In the genomic region with DNA sequence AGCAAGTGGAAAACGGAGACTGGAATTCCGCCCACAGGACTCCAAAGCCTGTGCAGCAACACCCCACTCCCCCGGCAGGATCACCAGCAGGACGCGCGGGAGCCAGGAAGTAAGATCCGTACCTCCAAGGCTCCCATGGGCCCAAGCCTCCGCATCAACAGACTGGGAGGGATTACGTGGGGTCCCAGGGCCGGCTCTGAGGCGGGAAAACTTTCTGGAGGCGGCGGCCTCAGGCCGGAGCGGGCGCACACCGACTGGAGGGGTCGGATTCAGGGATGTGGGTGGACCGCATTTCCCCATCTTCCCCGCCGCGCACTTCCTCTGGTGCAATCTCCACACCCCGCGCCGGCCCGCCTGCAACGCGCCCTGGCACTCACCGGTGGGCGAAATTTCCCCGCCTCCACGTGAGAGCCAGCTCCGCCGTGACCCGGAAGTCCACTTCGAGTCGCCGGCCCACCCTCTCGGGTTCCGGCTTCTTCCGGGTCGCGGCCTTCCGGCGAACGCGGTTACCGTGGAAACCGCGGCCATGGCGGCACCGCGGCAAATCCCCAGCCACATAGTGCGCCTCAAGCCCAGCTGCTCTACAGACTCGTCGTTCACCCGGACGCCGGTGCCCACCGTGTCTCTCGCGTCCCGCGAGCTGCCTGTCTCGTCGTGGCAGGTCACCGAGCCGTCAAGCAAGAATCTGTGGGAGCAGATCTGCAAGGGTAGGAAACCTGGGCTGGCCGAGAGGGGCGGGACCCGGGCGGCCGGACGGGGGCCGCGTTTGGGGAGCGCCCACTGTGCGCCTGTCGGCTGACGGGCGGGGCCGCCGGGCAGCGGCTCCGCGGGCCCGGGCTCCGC, we compare ENCODE assay signal across 1 cellular context.
TF ChIP-seq lines count a peak whose summit lies in the region.

A gene with protein sequence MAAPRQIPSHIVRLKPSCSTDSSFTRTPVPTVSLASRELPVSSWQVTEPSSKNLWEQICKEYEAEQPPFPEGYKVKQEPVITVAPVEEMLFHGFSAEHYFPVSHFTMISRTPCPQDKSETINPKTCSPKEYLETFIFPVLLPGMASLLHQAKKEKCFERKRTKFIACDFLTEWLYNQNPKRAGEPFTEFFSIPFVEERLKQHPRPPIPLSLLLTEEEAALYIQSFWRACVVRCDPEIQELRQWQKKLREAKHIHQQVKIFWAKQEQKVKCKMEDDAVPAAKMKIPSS (plus strand): TSS at position 491 of the 843 bp plus-strand sequence. CDS start 36 bp downstream, at position 527.
A gene with protein sequence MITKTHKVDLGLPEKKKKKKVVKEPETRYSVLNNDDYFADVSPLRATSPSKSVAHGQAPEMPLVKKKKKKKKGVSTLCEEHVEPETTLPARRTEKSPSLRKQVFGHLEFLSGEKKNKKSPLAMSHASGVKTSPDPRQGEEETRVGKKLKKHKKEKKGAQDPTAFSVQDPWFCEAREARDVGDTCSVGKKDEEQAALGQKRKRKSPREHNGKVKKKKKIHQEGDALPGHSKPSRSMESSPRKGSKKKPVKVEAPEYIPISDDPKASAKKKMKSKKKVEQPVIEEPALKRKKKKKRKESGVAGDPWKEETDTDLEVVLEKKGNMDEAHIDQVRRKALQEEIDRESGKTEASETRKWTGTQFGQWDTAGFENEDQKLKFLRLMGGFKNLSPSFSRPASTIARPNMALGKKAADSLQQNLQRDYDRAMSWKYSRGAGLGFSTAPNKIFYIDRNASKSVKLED (minus strand): TSS at position 447 of the 843 bp plus-strand sequence. CDS start 3,192 bp downstream, outside the sequence.

TF ChIP-seq in IMR-90, 13 proteins besides CTCF, POLR2A, EP300 and RAD21:
- no peak for TF ChIP-seq MAFK (IDR thresholded peaks at IDR 0.05; ENCODE audit: low read depth, low read length)
- TF ChIP-seq RFX5 (IDR thresholded peaks at IDR 0.05; ENCODE audit: low read depth, low read length): no peak
- peak; percentile 9; the same call in 1 of the 2 replicates for TF ChIP-seq SMC3 (IDR thresholded peaks at IDR 0.05; ENCODE audit: low read depth, low read length)
- peak; percentile 71; the same call in 1 of the 2 replicates for TF ChIP-seq MAZ (IDR thresholded peaks at IDR 0.05; ENCODE audit: borderline replicate concordance, low read depth, low read length)
- TF ChIP-seq MXI1 (IDR thresholded peaks at IDR 0.05; ENCODE audit: borderline replicate concordance, low read depth, low read length): peak; percentile 98
- no peak for TF ChIP-seq NFE2L2 (IDR thresholded peaks at IDR 0.05; ENCODE audit: low read depth, low read length)
- TF ChIP-seq USF2 (IDR thresholded peaks at IDR 0.05; ENCODE audit: low read depth, low read length): peak; percentile 43; the same call in 1 of the 2 replicates
- TF ChIP-seq, protein P1, sequence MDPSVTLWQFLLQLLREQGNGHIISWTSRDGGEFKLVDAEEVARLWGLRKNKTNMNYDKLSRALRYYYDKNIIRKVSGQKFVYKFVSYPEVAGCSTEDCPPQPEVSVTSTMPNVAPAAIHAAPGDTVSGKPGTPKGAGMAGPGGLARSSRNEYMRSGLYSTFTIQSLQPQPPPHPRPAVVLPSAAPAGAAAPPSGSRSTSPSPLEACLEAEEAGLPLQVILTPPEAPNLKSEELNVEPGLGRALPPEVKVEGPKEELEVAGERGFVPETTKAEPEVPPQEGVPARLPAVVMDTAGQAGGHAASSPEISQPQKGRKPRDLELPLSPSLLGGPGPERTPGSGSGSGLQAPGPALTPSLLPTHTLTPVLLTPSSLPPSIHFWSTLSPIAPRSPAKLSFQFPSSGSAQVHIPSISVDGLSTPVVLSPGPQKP (IDR thresholded peaks at IDR 0.05; ENCODE audit: borderline replicate concordance, low read depth, low read length): no peak
- TF ChIP-seq RCOR1 (IDR thresholded peaks at IDR 0.05; ENCODE audit: insufficient replicate concordance, low read length): no peak
- peak; percentile 23; the same call in 1 of the 2 replicates for TF ChIP-seq BHLHE40 (IDR thresholded peaks at IDR 0.05; ENCODE audit: low read depth, low read length)
- TF ChIP-seq CHD1 (IDR thresholded peaks at IDR 0.05; ENCODE audit: low read depth, low read length): no peak
- no peak for TF ChIP-seq FOS (IDR thresholded peaks at IDR 0.05; ENCODE audit: low read depth, low read length)
- TF ChIP-seq CEBPB (IDR thresholded peaks at IDR 0.05; ENCODE audit: low read depth, low read length): peak; percentile 64
